29 cellular contexts compared by ENCODE assay signal in the genomic region with DNA sequence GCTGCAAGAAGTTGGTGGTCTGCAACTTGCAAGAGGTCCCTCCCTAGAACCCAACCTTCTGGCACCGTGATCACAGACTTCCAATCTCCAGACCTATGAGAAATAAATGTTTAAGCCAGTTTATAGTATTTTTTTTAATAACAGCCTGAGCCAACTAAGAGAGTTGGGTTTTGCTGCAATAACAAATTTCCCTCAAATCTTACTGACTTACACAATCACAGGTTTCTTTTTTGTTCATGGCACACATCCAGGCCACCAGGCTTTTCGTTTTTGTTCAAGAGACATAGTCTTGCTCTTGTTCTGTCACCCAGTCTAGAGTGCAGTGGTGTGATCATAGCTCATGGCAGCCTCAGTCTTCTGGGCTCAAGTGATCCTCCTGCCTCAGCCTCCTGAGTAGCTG. TPM values are rescaled to one million over a fixed set of nuclear protein-coding genes. Genes with fewer than 3 reads are reported as not detected.
"Had no signal": no experiment of that assay in that cellular context is flagged by ENCODE, and none has a peak within 500 bp of the region (broad histone marks: within the 10 kb centered on the region; RNA-seq: fewer than 3 reads in every experiment).

No MANE protein-coding gene starts in this region.

- H3K4me3 Mint-ChIP-seq: activated CD8-positive, alpha-beta T cell treated with anti-CD3 and anti-CD28 coated beads for 36 hours; activated naive CD8-positive, alpha-beta T cell treated with anti-CD3 and anti-CD28 coated beads, Interleukin-2, amount 50 U/mL, for 24 hours; activated T-helper 1 cell treated with anti-CD3 and anti-CD28 coated beads, Interleukin-12 subunit alpha, Interleukin-12 subunit beta, Interleukin-2, Interleukin-4 antibody, amounts not matched to agents 30 ng/mL and 10 ng/mL and 1 ng/mL, durations not matched to agents 14 hours and 24 hours and 36 hours; T-helper 1 cell treated with Interleukin-12 subunit alpha and Interleukin-12 subunit beta and Interleukin-4 antibody, amounts not matched to agents 30 μg/mL and 1 μg/mL, for 36 hours had no signal

- H3K9me3 ChIP-seq: ascending aorta, body of pancreas had no signal

- H3K36me3 ChIP-seq: ascending aorta had no signal

- H3K9me3 Mint-ChIP-seq: activated CD8-positive, alpha-beta T cell treated with anti-CD3 and anti-CD28 coated beads for 36 hours; activated naive CD4-positive, alpha-beta T cell treated with anti-CD3 and anti-CD28 coated beads, Interleukin-2, amount 50 U/mL, for 72 hours; activated naive CD8-positive, alpha-beta T cell treated with anti-CD3 and anti-CD28 coated beads, Interleukin-2, amount 50 U/mL, for 24 hours; activated T-helper 1 cell treated with anti-CD3 and anti-CD28 coated beads, Interleukin-12 subunit alpha, Interleukin-12 subunit beta, Interleukin-2, Interleukin-4 antibody, amounts not matched to agents 30 ng/mL and 10 ng/mL and 1 ng/mL, durations not matched to agents 14 hours and 24 hours and 36 hours; T-helper 1 cell treated with Interleukin-12 subunit alpha and Interleukin-12 subunit beta and Interleukin-4 antibody, amounts not matched to agents 30 μg/mL and 1 μg/mL, for 36 hours had no signal

- ATAC-seq: activated CD4-positive, CD25-positive, alpha-beta regulatory T cell treated with anti-CD3 and anti-CD28 coated beads, Interleukin-2, amount 50 U/mL, for 24 hours; activated CD8-positive, alpha-beta T cell treated with anti-CD3 and anti-CD28 coated beads for 36 hours; activated naive CD4-positive, alpha-beta T cell treated with anti-CD3 and anti-CD28 coated beads, Interleukin-2, amount 50 U/mL, for 72 hours; activated naive CD8-positive, alpha-beta T cell treated with anti-CD3 and anti-CD28 coated beads, Interleukin-2, amount 50 U/mL, for 24 hours; body of pancreas had no signal

- DNase-seq: activated CD4-positive, alpha-beta T cell treated with anti-CD3 and anti-CD28 coated beads for 4 hours; activated CD8-positive, alpha-beta memory T cell treated with anti-CD3 and anti-CD28 coated beads, Interleukin-2, amount 50 U/mL, for 4 hours; activated CD8-positive, alpha-beta T cell treated with anti-CD3 and anti-CD28 coated beads for 36 hours; activated effector memory CD4-positive, alpha-beta T cell treated with anti-CD3 and anti-CD28 coated beads, Interleukin-2, amount 50 U/mL, for 16 hours; activated naive CD4-positive, alpha-beta T cell treated with Interleukin-2 at 50 U/mL for 16 hours; activated naive CD8-positive, alpha-beta T cell treated with anti-CD3 and anti-CD28 coated beads, Interleukin-2, amount 50 U/mL, for 24 hours; amniotic stem cell; body of pancreas; central memory CD4-positive, alpha-beta T cell; Karpas-422; MM.1S; NCI-H1105; NCI-H1436; NCI-H1694 treated with DMSO at 0.1 percent for 48 hours; NCI-H2029 treated with DMSO at 0.1 percent for 48 hours; NCI-H345; NCI-H510A; NCI-H526 treated with DMSO at 0.1 percent for 48 hours; NK-92 treated with Interleukin-12 subunit alpha and Interleukin-12 subunit beta, amount 100 ng/mL, for 24 hours; SHP77 treated with DMSO at 0.1 percent for 48 hours had no signal

- H3K4me3 ChIP-seq: ascending aorta, body of pancreas had no signal

- FAIRE-seq: bronchial epithelial cell, RCC 7860 had no signal

- H3K27ac Mint-ChIP-seq: activated CD8-positive, alpha-beta T cell treated with anti-CD3 and anti-CD28 coated beads for 36 hours; activated naive CD4-positive, alpha-beta T cell treated with anti-CD3 and anti-CD28 coated beads, Interleukin-2, amount 50 U/mL, for 72 hours; activated naive CD8-positive, alpha-beta T cell treated with anti-CD3 and anti-CD28 coated beads, Interleukin-2, amount 50 U/mL, for 24 hours; activated T-helper 1 cell treated with anti-CD3 and anti-CD28 coated beads, Interleukin-12 subunit alpha, Interleukin-12 subunit beta, Interleukin-2, Interleukin-4 antibody, amounts not matched to agents 30 ng/mL and 10 ng/mL and 1 ng/mL, durations not matched to agents 14 hours and 24 hours and 36 hours; T-helper 1 cell treated with Interleukin-12 subunit alpha and Interleukin-12 subunit beta and Interleukin-4 antibody, amounts not matched to agents 30 μg/mL and 1 μg/mL, for 36 hours had no signal

- H3K27ac ChIP-seq: ascending aorta, body of pancreas had no signal

RNA-seq across cellular contexts. Expression of a gene that starts 2.0 kb away (rescaled TPM):
- total RNA-seq: activated CD8-positive, alpha-beta T cell treated with anti-CD3 and anti-CD28 coated beads for 36 hours; activated naive CD4-positive, alpha-beta T cell treated with anti-CD3 and anti-CD28 coated beads, Interleukin-2, amount 50 U/mL, for 72 hours; activated T-helper 1 cell treated with anti-CD3 and anti-CD28 coated beads, Interleukin-12 subunit alpha, Interleukin-12 subunit beta, Interleukin-2, Interleukin-4 antibody, amounts not matched to agents 30 ng/mL and 10 ng/mL and 1 ng/mL, durations not matched to agents 14 hours and 24 hours and 36 hours; ascending aorta; body of pancreas; bronchial epithelial cell; chondrocyte; SK-MEL-5 had no signal

RNA-seq across cellular contexts. Expression of a gene that starts 14.2 kb away (rescaled TPM):
- total RNA-seq: ascending aorta, body of pancreas had no signal

RNA-seq across cellular contexts. Expression of a gene that starts 19.7 kb away (rescaled TPM):
- total RNA-seq: ascending aorta had no signal
